In the genomic region with DNA sequence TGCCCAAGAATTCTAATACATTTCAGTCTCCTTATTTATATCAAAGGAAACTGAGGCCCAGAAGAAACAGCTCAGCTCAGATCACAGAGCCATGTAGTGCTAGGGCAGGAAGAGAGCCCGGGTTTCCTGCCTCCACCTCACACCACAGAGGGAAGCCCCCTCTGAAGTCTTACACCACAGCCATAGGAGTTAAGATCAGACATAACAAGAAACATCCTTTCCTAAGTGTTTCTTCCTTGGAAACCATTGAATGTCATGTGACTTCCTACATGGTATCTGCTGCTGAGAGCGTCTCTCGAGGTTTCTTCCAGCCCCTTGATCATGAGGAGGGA, we compare ENCODE assay signal across 17 cellular contexts.
"Had no signal": no experiment of that assay in that cellular context is flagged by ENCODE, and none has a peak within 500 bp of the region (broad histone marks: within the 10 kb centered on the region; RNA-seq: fewer than 3 reads in every experiment).

No MANE protein-coding gene starts in this region.

- H3K27ac ChIP-seq: lower lobe of right lung, spleen, tibial nerve, uterus had no signal

- H3K4me3 Mint-ChIP-seq: activated CD4-positive, alpha-beta T cell treated with anti-CD3 and anti-CD28 coated beads, Interleukin-2, amount 10 ng/mL, durations not matched to agents 7 days and 5 days; activated naive CD8-positive, alpha-beta T cell; nephron had no signal

- H3K4me3 ChIP-seq: body of pancreas, lower lobe of right lung, spleen, tibial nerve, uterus had no signal

- H3K4me1 ChIP-seq: lower lobe of right lung, spleen, tibial nerve, uterus had no signal

- DNase-seq: activated CD4-positive, alpha-beta T cell treated with anti-CD3 and anti-CD28 coated beads, Interleukin-2, amount 10 ng/mL, durations not matched to agents 7 days and 5 days; activated CD8-positive, alpha-beta memory T cell treated with anti-CD3 and anti-CD28 coated beads for 24 hours; activated CD8-positive, alpha-beta memory T cell treated with anti-CD3 and anti-CD28 coated beads, Interleukin-2, amount 50 U/mL, for 48 hours; activated effector memory CD4-positive, alpha-beta T cell treated with Interleukin-2 at 50 U/mL for 16 hours; activated T-cell treated with anti-CD3 and anti-CD28 coated beads, Interleukin-2, amount 50 U/mL, for 48 hours; foreskin melanocyte; glutamatergic neuron; hippocampal formation; lower lobe of right lung; spleen; stimulated activated CD4-positive, alpha-beta T cell treated with anti-CD3 and anti-CD28 coated beads, Interleukin-4, amount 100 ng/mL, for 4 hours; uterus had no signal

- H3K27me3 Mint-ChIP-seq: activated naive CD8-positive, alpha-beta T cell had no signal

- H3K36me3 ChIP-seq: lower lobe of right lung, spleen, uterus had no signal

- H3K27ac Mint-ChIP-seq: activated CD4-positive, alpha-beta T cell treated with anti-CD3 and anti-CD28 coated beads, Interleukin-2, amount 10 ng/mL, durations not matched to agents 7 days and 5 days; activated naive CD8-positive, alpha-beta T cell; nephron had no signal

- H3K36me3 Mint-ChIP-seq: activated naive CD8-positive, alpha-beta T cell had no signal

- H3K9me3 ChIP-seq: body of pancreas, lower lobe of right lung, spleen, tibial nerve, uterus had no signal

- H3K9me3 Mint-ChIP-seq: activated CD4-positive, alpha-beta T cell treated with anti-CD3 and anti-CD28 coated beads, Interleukin-2, amount 10 ng/mL, durations not matched to agents 7 days and 5 days; nephron had no signal

- ATAC-seq: activated CD4-positive, CD25-positive, alpha-beta regulatory T cell treated with anti-CD3 and anti-CD28 coated beads, Interleukin-2, amount 50 U/mL, for 24 hours; body of pancreas; lower lobe of right lung had no signal

- H3K27me3 ChIP-seq: body of pancreas, spleen, tibial nerve, uterus had no signal
